Comparison of ENCODE assay signal across 28 cellular contexts in genomic region chr16:85919271-85920267, GRCh38. TPM values are rescaled to one million over a fixed set of nuclear protein-coding genes. Genes with fewer than 3 reads are reported as not detected.
A peak's percentile ranks its signal among the peaks of the same experiment; 100 is the strongest.
DNase-seq lines count a peak whose midpoint lies in the region; ATAC-seq and TF ChIP-seq lines count a peak whose summit lies in the region.
"Had no signal": no experiment of that assay in that cellular context is flagged by ENCODE, and none has a peak within 500 bp of the region (broad histone marks: within the 10 kb centered on the region; RNA-seq: fewer than 3 reads in every experiment).

No MANE protein-coding gene starts in this region.

- no peak overlapping the region for H2BK120ac ChIP-seq in mesendoderm (ENCODE audit: low read depth, low read length)

- H3K27ac Mint-ChIP-seq in activated naive CD4-positive, alpha-beta T cell treated with anti-CD3 and anti-CD28 coated beads for 36 hours = peak overlapping the region; percentile 71
- H3K27ac Mint-ChIP-seq in activated naive CD8-positive, alpha-beta T cell treated with anti-CD3 and anti-CD28 coated beads, Interleukin-2, amount 50 U/mL, for 24 hours = peak overlapping the region; percentile 72
- H3K27ac Mint-ChIP-seq in natural killer cell = peak overlapping the region; percentile 64 to 83
- H3K27ac Mint-ChIP-seq: activated CD4-positive, alpha-beta memory T cell treated with anti-CD3 and anti-CD28 coated beads, Interleukin-2, amount 10 ng/mL, durations not matched to agents 7 days and 5 days; CD4-positive, alpha-beta T cell had no signal

- WGBS in mesendoderm (ENCODE audit: extremely low coverage, insufficient coverage, low lambda C conversion rate) = no CpG with 5 or more reads among the region's 29 CpGs

- peaks cover 57% of the 10 kb centered on the region for H3K36me3 Mint-ChIP-seq in activated naive CD4-positive, alpha-beta T cell treated with anti-CD3 and anti-CD28 coated beads for 36 hours (ENCODE audit: low read depth)
- H3K36me3 Mint-ChIP-seq in activated naive CD8-positive, alpha-beta T cell treated with anti-CD3 and anti-CD28 coated beads, Interleukin-2, amount 50 U/mL, for 24 hours (ENCODE audit: low read depth) = peaks cover 75% of the 10 kb centered on the region
- peaks cover 9% of the 10 kb centered on the region for H3K36me3 Mint-ChIP-seq in natural killer cell

- no peaks in the 10 kb centered on the region for H3K27me3 ChIP-seq in mesendoderm (ENCODE audit: insufficient read depth, low read length, poor library complexity)
- H3K27me3 ChIP-seq: upper lobe of right lung had no signal

- in situ Hi-C loops in GM13977 (cut with MboI; ENCODE audit: low pct_unique_long_range_greater_than_20kb, low sequenced_read_pairs, unreplicated experiment) (no loop called here), G401 (cut with HindIII; ENCODE audit: low sequenced_read_pairs) (no loop called here)

- no peak overlapping the region for H4K8ac ChIP-seq in mesendoderm (ENCODE audit: low read depth, low read length)

- peaks cover 28% of the 10 kb centered on the region for H3K4me1 Mint-ChIP-seq in activated naive CD4-positive, alpha-beta T cell treated with anti-CD3 and anti-CD28 coated beads for 36 hours (ENCODE audit: low read depth)
- H3K4me1 Mint-ChIP-seq in activated naive CD8-positive, alpha-beta T cell treated with anti-CD3 and anti-CD28 coated beads, Interleukin-2, amount 50 U/mL, for 24 hours = peaks cover 48% of the 10 kb centered on the region
- peaks cover 38 to 48% of the 10 kb centered on the region in 2 donors for H3K4me1 Mint-ChIP-seq in natural killer cell
- H3K4me1 Mint-ChIP-seq: activated CD4-positive, alpha-beta memory T cell treated with anti-CD3 and anti-CD28 coated beads, Interleukin-2, amount 10 ng/mL, durations not matched to agents 7 days and 5 days had no signal

- H3K4me2 ChIP-seq in mesendoderm (ENCODE audit: low read length) = no peak overlapping the region
- H3K4me2 ChIP-seq: SK-N-SH had no signal

- TF ChIP-seq CTCF in natural killer cell (IDR thresholded peaks at IDR 0.05) = no peak
- no peak for TF ChIP-seq CTCF in GM13977 (IDR thresholded peaks at IDR 0.05; ENCODE audit: extremely low read depth, insufficient read depth, missing control alignments)

- ATAC-seq in activated naive CD8-positive, alpha-beta T cell treated with anti-CD3 and anti-CD28 coated beads, Interleukin-2, amount 50 U/mL, for 24 hours = peak; percentile 12
- peak; percentile 34 to 71 (median 67) for ATAC-seq in natural killer cell
- ATAC-seq in GM21515 (IDR thresholded peaks at IDR 0.05; ENCODE audit: unreplicated experiment) = no peak
- ATAC-seq: left lobe of liver, PC-3, psoas muscle, sciatic nerve, upper lobe of right lung had no signal

- no peak overlapping the region for H3K23ac ChIP-seq in mesendoderm (ENCODE audit: low read length)

- no peak overlapping the region for H3K56ac ChIP-seq in mesendoderm (ENCODE audit: low read length)

- H3K27me3 Mint-ChIP-seq in activated naive CD4-positive, alpha-beta T cell treated with anti-CD3 and anti-CD28 coated beads for 36 hours (ENCODE audit: low read depth) = no peaks in the 10 kb centered on the region
- no peaks in the 10 kb centered on the region for H3K27me3 Mint-ChIP-seq in activated naive CD8-positive, alpha-beta T cell treated with anti-CD3 and anti-CD28 coated beads, Interleukin-2, amount 50 U/mL, for 24 hours
- H3K27me3 Mint-ChIP-seq in natural killer cell (ENCODE audit: low read depth in 2 of 2) = no peaks in the 10 kb centered on the region
- H3K27me3 Mint-ChIP-seq: CD4-positive, alpha-beta T cell had no signal

- no peaks in the 10 kb centered on the region for H3K79me2 ChIP-seq in mesendoderm (ENCODE audit: control insufficient read depth, insufficient read depth, low read length)

- intact Hi-C loops in activated naive CD4-positive, alpha-beta T cell treated with anti-CD3 and anti-CD28 coated beads for 36 hours (cut with micrococcal nuclease) = no loop called here
- intact Hi-C loops in natural killer cell (cut with micrococcal nuclease) = no loop called here

- H3K4me3 ChIP-seq in mesendoderm (ENCODE audit: low read length) = no peak overlapping the region
- H3K4me3 ChIP-seq: psoas muscle, upper lobe of right lung had no signal

- H3K4me3 Mint-ChIP-seq in activated naive CD4-positive, alpha-beta T cell treated with anti-CD3 and anti-CD28 coated beads for 36 hours = no peak overlapping the region
- H3K4me3 Mint-ChIP-seq in activated naive CD8-positive, alpha-beta T cell treated with anti-CD3 and anti-CD28 coated beads, Interleukin-2, amount 50 U/mL, for 24 hours = no peak overlapping the region
- H3K4me3 Mint-ChIP-seq in natural killer cell = peak overlapping the region; percentile 42
- H3K4me3 Mint-ChIP-seq: activated CD4-positive, alpha-beta memory T cell treated with anti-CD3 and anti-CD28 coated beads, Interleukin-2, amount 10 ng/mL, durations not matched to agents 7 days and 5 days; CD4-positive, alpha-beta T cell had no signal

- no peaks in the 10 kb centered on the region for H3K36me3 ChIP-seq in mesendoderm (ENCODE audit: control insufficient read depth, insufficient read depth, low read length)
- H3K36me3 ChIP-seq: neutrophil, upper lobe of right lung had no signal

- H2BK15ac ChIP-seq in mesendoderm (replicated peaks; ENCODE audit: low read depth) = no peak overlapping the region

- no peak overlapping the region for H3K4ac ChIP-seq in mesendoderm (ENCODE audit: low read depth, low read length)

- no peak overlapping the region for H3K27ac ChIP-seq in mesendoderm (ENCODE audit: low read depth, low read length)
- H3K27ac ChIP-seq: neutrophil, psoas muscle, upper lobe of right lung had no signal

- no peak for DNase-seq in activated naive CD4-positive, alpha-beta T cell treated with anti-CD3 and anti-CD28 coated beads for 36 hours
- DNase-seq in activated naive CD4-positive, alpha-beta T cell treated with Interleukin-2 at 50 U/mL for 16 hours = no peak
- DNase-seq in activated naive CD8-positive, alpha-beta T cell treated with anti-CD3 and anti-CD28 coated beads, Interleukin-2, amount 50 U/mL, for 24 hours = no peak
- DNase-seq in natural killer cell (no peak), GM13977 (ENCODE audit: low spot score) (no peak), mesendoderm (no peak), G401 (ENCODE audit: low spot score) (no peak)
- DNase-seq: activated CD4-positive, alpha-beta memory T cell treated with anti-CD3 and anti-CD28 coated beads, Interleukin-2, amount 10 ng/mL, durations not matched to agents 7 days and 5 days; activated CD4-positive, CD25-positive, alpha-beta regulatory T cell treated with anti-CD3 and anti-CD28 coated beads, Interleukin-2, amount 50 U/mL, for 72 hours; CD4-positive, alpha-beta T cell; cortex of kidney; effector memory CD4-positive, alpha-beta T cell; HCEC 1CT; hypothalamus; NCI-H2029 treated with DMSO at 0.1 percent for 48 hours; NCI-H524 treated with DMSO at 0.1 percent for 48 hours; NK-92 treated with Interleukin-12 subunit alpha and Interleukin-12 subunit beta, amount 100 ng/mL, for 24 hours; PC-3; psoas muscle; SK-N-SH; stimulated activated CD4-positive, alpha-beta T cell treated with anti-CD3 and anti-CD28 coated beads, Interleukin-4, amount 100 ng/mL, for 1 hour; substantia nigra; upper lobe of right lung had no signal

- H3K9me3 Mint-ChIP-seq in activated naive CD4-positive, alpha-beta T cell treated with anti-CD3 and anti-CD28 coated beads for 36 hours = no peaks in the 10 kb centered on the region
- H3K9me3 Mint-ChIP-seq in activated naive CD8-positive, alpha-beta T cell treated with anti-CD3 and anti-CD28 coated beads, Interleukin-2, amount 50 U/mL, for 24 hours = no peaks in the 10 kb centered on the region
- H3K9me3 Mint-ChIP-seq in natural killer cell = no peaks in the 10 kb centered on the region
- H3K9me3 Mint-ChIP-seq: activated CD4-positive, alpha-beta memory T cell treated with anti-CD3 and anti-CD28 coated beads, Interleukin-2, amount 10 ng/mL, durations not matched to agents 7 days and 5 days; CD4-positive, alpha-beta T cell had no signal

- no peak overlapping the region for H3K9ac ChIP-seq in mesendoderm (ENCODE audit: low read length)
- H3K9ac ChIP-seq: SK-N-SH had no signal

- H4K5ac ChIP-seq in mesendoderm (ENCODE audit: low read length) = no peak overlapping the region

- no peaks in the 10 kb centered on the region for H3K79me1 ChIP-seq in mesendoderm (ENCODE audit: low read length)

- no peak overlapping the region for H3K18ac ChIP-seq in mesendoderm (ENCODE audit: low read length)

- CTCF ChIA-PET in activated naive CD4-positive, alpha-beta T cell treated with anti-CD3 and anti-CD28 coated beads for 36 hours (lab: Charles Lee) = interaction anchor here (0.6 to 1.5 kb wide), 3 partner anchors 96 to 108 kb away, joined by 3 to 4 read pairs (median 3); no protein-coding TSS in a partner anchor

- no peak overlapping the region for H2AK5ac ChIP-seq in mesendoderm (ENCODE audit: low read length)

- no peak overlapping the region for H2BK5ac ChIP-seq in mesendoderm (ENCODE audit: low read length)

- H3K4me1 ChIP-seq in mesendoderm (ENCODE audit: control insufficient read depth, low read depth, low read length) = no peaks in the 10 kb centered on the region
- H3K4me1 ChIP-seq: psoas muscle had no signal

RNA-seq across cellular contexts. Expression of gene IRF8, which starts 20.6 kb away (rescaled TPM):
- 100 to 1,000 TPM; 323 to 328 TPM for total RNA-seq in activated naive CD4-positive, alpha-beta T cell treated with anti-CD3 and anti-CD28 coated beads for 36 hours
- 100 to 1,000 TPM; 101 to 167 (median 122) TPM for total RNA-seq in natural killer cell
- 0.07 TPM for polyA plus RNA-seq in mesendoderm (2013, experiment 1 of 2)
- 0.07 TPM for polyA plus RNA-seq in mesendoderm (2013, experiment 2 of 2)
- total RNA-seq in G401 (2014; rRNA removed; shearing (Covaris generic)) = not detected in 2 replicates
- total RNA-seq: Daoy, PC-3 had no signal
- polyA plus RNA-seq: SK-N-SH had no signal

Comparison
In these comparisons a context has a peak if more than half of its experiments do, and no peak if none do; other contexts are left out.
1. RNA of gene IRF8, which starts 20.6 kb away (total RNA-seq): 323 to 328 TPM in activated naive CD4-positive, alpha-beta T cell treated with anti-CD3 and anti-CD28 coated beads for 36 hours and 101 to 167 TPM in natural killer cell; not detected in G401; every median in the first group is over 100 times any median in the second.
2. Peak in every context shown above with its lines, with median percentiles within 50 percentile points of each other: H3K27ac Mint-ChIP-seq.